In genomic region chr20:31803552-31804291, GRCh38 we compare ENCODE assay signal across 15 cellular contexts. TPM values are rescaled to one million over a fixed set of nuclear protein-coding genes. Genes with fewer than 3 reads are reported as not detected.
"Had no signal": no experiment of that assay in that cellular context is flagged by ENCODE, and none has a peak within 500 bp of the region (broad histone marks: within the 10 kb centered on the region; RNA-seq: fewer than 3 reads in every experiment).

No MANE protein-coding gene starts in this region.

- H3K79me2 ChIP-seq: hepatocyte had no signal

- H3K27me3 Mint-ChIP-seq: activated B cell treated with CpG ODN at 0.5 μM for 24 hours; activated T-cell treated with anti-CD3 and anti-CD28 coated beads, Interleukin-2, amount 50 U/mL, for 24 hours; progenitor cell of endocrine pancreas had no signal

- H2AFZ ChIP-seq: hepatocyte had no signal

- H3K9me3 Mint-ChIP-seq: activated B cell treated with CpG ODN at 0.5 μM for 24 hours; activated T-cell treated with anti-CD3 and anti-CD28 coated beads, Interleukin-2, amount 50 U/mL, for 24 hours had no signal

- DNase-seq: activated B cell treated with CpG ODN at 0.5 μM for 24 hours; activated gamma-delta T cell; activated T-cell treated with anti-CD3 and anti-CD28 coated beads, Interleukin-2, amount 50 U/mL, for 24 hours; adrenal gland; effector CD8-positive, alpha-beta T cell; kidney; right cardiac atrium; thyroid gland; uterus had no signal

- H3K4me2 ChIP-seq: hepatocyte, smooth muscle cell had no signal

- H3K4me3 Mint-ChIP-seq: activated B cell treated with CpG ODN at 0.5 μM for 24 hours; activated T-cell treated with anti-CD3 and anti-CD28 coated beads, Interleukin-2, amount 50 U/mL, for 24 hours had no signal

- H3K27ac Mint-ChIP-seq: activated B cell treated with CpG ODN at 0.5 μM for 24 hours; activated T-cell treated with anti-CD3 and anti-CD28 coated beads, Interleukin-2, amount 50 U/mL, for 24 hours; progenitor cell of endocrine pancreas had no signal

- H3K4me1 ChIP-seq: adrenal gland, thyroid gland, uterus had no signal

- ATAC-seq: right cardiac atrium had no signal

- H3K4me3 ChIP-seq: adrenal gland, coronary artery, hepatocyte, smooth muscle cell, thyroid gland, uterus had no signal

- FAIRE-seq: kidney had no signal

- H3K9me3 ChIP-seq: adrenal gland, neutrophil, thyroid gland, uterus had no signal

- H3K27ac ChIP-seq: adrenal gland, coronary artery, hepatocyte, neutrophil, thyroid gland, uterus had no signal

- H3K27me3 ChIP-seq: adrenal gland, hepatocyte, neutrophil, thyroid gland, uterus had no signal

- H3K36me3 ChIP-seq: adrenal gland, thyroid gland, uterus had no signal

RNA-seq across cellular contexts. Expression of gene MYLK2, which starts 15.4 kb away (rescaled TPM):
- total RNA-seq: activated B cell treated with CpG ODN at 0.5 μM for 24 hours, epithelial cell of proximal tubule, hepatocyte, kidney had no signal

RNA-seq across cellular contexts. Expression of gene FOXS1, which starts 41.7 kb away (rescaled TPM):
- total RNA-seq: activated B cell treated with CpG ODN at 0.5 μM for 24 hours, epithelial cell of proximal tubule, progenitor cell of endocrine pancreas had no signal
